Comparison of ENCODE assay signal across 14 cellular contexts in the genomic region with DNA sequence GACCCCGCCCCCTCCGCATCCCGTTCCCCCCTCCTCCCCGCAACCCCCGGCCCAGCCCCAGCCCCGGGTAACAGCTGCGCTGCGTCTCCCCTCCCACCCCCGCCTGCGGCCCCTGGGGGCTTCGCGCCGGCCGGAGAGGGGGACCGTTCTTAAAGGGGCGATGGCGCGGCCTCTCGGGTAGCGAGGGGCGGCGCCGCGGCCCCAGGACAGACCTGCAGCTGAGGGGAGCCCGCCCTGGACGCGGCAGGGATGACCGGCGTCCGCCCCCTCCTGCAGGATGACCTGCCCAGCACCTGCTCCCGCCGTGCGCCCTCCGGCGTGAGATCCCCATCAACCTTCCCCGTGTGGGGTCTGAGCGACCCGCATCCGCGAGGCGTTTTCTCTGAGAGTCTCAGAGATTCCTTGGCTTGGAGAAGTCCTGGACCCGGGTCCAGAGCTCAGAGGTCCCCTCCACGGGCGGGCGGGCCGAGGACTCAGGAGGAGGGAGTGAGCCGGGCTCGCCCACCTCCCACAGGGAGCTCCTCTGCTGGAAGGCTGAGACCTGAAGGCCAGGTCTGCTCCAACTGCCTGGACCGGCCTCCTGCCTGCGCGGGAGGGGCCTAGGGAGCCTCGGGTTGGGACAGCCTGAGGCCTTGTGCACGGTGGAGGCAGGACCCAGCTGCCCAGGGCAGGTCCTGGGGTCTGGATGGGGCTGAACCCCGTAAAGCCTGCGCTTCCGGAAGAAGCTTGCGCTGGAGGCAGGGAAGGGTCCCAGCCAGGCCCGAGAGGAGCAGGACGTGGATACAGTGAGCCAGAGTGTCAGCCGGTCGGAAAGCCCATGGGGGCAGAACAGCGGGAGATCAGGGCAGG. TPM values are rescaled to one million over a fixed set of nuclear protein-coding genes. Genes with fewer than 3 reads are reported as not detected.
DNase-seq lines count a peak whose midpoint lies in the region; ATAC-seq and TF ChIP-seq lines count a peak whose summit lies in the region.
"Had no signal": no experiment of that assay in that cellular context is flagged by ENCODE, and none has a peak within 500 bp of the region (broad histone marks: within the 10 kb centered on the region; RNA-seq: fewer than 3 reads in every experiment).

No MANE protein-coding gene starts in this region.

- no peak overlapping the region for H3K27ac ChIP-seq in hepatocyte
- H3K27ac ChIP-seq: SJSA1 had no signal

- H3K27me3 ChIP-seq in hepatocyte (peaks cover 27% of the 10 kb centered on the region), neuron (ENCODE audit: insufficient read depth, low read length) (no peaks in the 10 kb centered on the region)

- peak; percentile 22 for TF ChIP-seq CTCF in hepatocyte (IDR thresholded peaks at IDR 0.05; ENCODE audit: poor library complexity)

- H3K9me2 ChIP-seq in hepatocyte (replicated peaks; ENCODE audit: insufficient read depth) = no peaks in the 10 kb centered on the region

- H3K79me2 ChIP-seq in hepatocyte = no peaks in the 10 kb centered on the region

- H2AFZ ChIP-seq in hepatocyte (peak overlapping the region; percentile 40), neuron (ENCODE audit: low read depth, low read length) (no peak overlapping the region)

- H3K4me2 ChIP-seq in hepatocyte = peak overlapping the region; percentile 86

- peak; percentile 74 for DNase-seq in ELF-1 (ENCODE audit: low read depth, low spot score)
- DNase-seq in NCI-H1930 (lab: John Stamatoyannopoulos, UW) = peak; percentile 21 to 62
- DNase-seq in hepatocyte (ENCODE audit: low spot score) = no peak
- no peak for DNase-seq in NCI-H774 (lab: John Stamatoyannopoulos, UW)
- no peak for DNase-seq in DMS114 treated with DMSO at 0.1 percent for 48 hours (lab: John Stamatoyannopoulos, UW; ENCODE audit: unreplicated experiment)
- DNase-seq: activated CD8-positive, alpha-beta memory T cell treated with anti-CD3 and anti-CD28 coated beads, Interleukin-2, amount 50 U/mL, for 48 hours; amniotic stem cell; NCI-H187 had no signal

- ATAC-seq in HG02798 (IDR thresholded peaks at IDR 0.05; ENCODE audit: poor library complexity, unreplicated experiment) (no peak), GM18868 (IDR thresholded peaks at IDR 0.05; ENCODE audit: unreplicated experiment) (no peak)

- H4K20me1 ChIP-seq in hepatocyte (ENCODE audit: insufficient read depth, poor library complexity, severe bottlenecking) = no peaks in the 10 kb centered on the region

- H3K36me3 ChIP-seq in hepatocyte (replicated peaks; ENCODE audit: insufficient read depth, low read depth) = no peaks in the 10 kb centered on the region
- no peaks in the 10 kb centered on the region for H3K36me3 ChIP-seq in neuron (ENCODE audit: insufficient read depth, low read length)
- H3K36me3 ChIP-seq: SJSA1 had no signal

- H3K4me3 ChIP-seq in hepatocyte (no peak overlapping the region), neuron (ENCODE audit: low read length) (peak overlapping the region; percentile 32)
- H3K4me3 ChIP-seq: SJSA1 had no signal

- peaks cover 40% of the 10 kb centered on the region for H3K4me1 ChIP-seq in hepatocyte (ENCODE audit: insufficient read depth)
- H3K4me1 ChIP-seq in neuron (ENCODE audit: insufficient read depth, low read length) = peaks cover 41% of the 10 kb centered on the region

- H3K9me3 ChIP-seq in hepatocyte (ENCODE audit: low read depth) (no peaks in the 10 kb centered on the region), neuron (ENCODE audit: low read length) (peaks cover 6% of the 10 kb centered on the region)
- H3K9me3 ChIP-seq: SJSA1 had no signal

- WGBS in hepatocyte (ENCODE audit: low lambda C conversion rate, missing lambda C conversion rate) = 10% methylated on average over 42 of the region's 62 CpGs

RNA-seq across cellular contexts. Expression of a gene that starts 0.5 kb away (rescaled TPM):
- 13.5 and 23.0 TPM in 2 replicates for total RNA-seq in hepatocyte
- 21.0 and 22.9 TPM in 2 replicates for polyA plus RNA-seq in hepatocyte
- total RNA-seq: mesenteric fat pad, SJSA1 had no signal

RNA-seq across cellular contexts. Expression of a gene that starts 17.9 kb away (rescaled TPM):
- total RNA-seq in hepatocyte = 54.9 and 78.2 TPM in 2 replicates
- polyA plus RNA-seq in hepatocyte = 99.0 and 134 TPM in 2 replicates

RNA-seq across cellular contexts. Expression of a gene that starts 19.1 kb away (rescaled TPM):
- total RNA-seq in hepatocyte = 0.43 TPM in 1 of 2 replicates, not detected in the other
- polyA plus RNA-seq in hepatocyte = 2.0 and 2.1 TPM in 2 replicates
- total RNA-seq: SJSA1, temporal lobe had no signal

RNA-seq across cellular contexts. Expression of a gene that starts 38.2 kb away (rescaled TPM):
- not detected in 2 replicates for total RNA-seq in hepatocyte
- not detected in 2 replicates for polyA plus RNA-seq in hepatocyte
- total RNA-seq: mesenteric fat pad, SJSA1 had no signal

RNA-seq across cellular contexts. Expression of a gene that starts 38.8 kb away (rescaled TPM):
- total RNA-seq in hepatocyte = 35.9 and 36.0 TPM in 2 replicates
- 51.2 and 57.4 TPM in 2 replicates for polyA plus RNA-seq in hepatocyte

Comparison
In these comparisons a context has a peak if more than half of its experiments do, and no peak if none do; other contexts are left out.
1. DNase-seq: peak in ELF-1 (single experiment) and NCI-H1930 (2 of 2); none in hepatocyte (single experiment), NCI-H774 (single experiment) and DMS114 treated with DMSO at 0.1 percent for 48 hours (single experiment).